Comparison of ENCODE assay signal across 17 cellular contexts in the genomic region with DNA sequence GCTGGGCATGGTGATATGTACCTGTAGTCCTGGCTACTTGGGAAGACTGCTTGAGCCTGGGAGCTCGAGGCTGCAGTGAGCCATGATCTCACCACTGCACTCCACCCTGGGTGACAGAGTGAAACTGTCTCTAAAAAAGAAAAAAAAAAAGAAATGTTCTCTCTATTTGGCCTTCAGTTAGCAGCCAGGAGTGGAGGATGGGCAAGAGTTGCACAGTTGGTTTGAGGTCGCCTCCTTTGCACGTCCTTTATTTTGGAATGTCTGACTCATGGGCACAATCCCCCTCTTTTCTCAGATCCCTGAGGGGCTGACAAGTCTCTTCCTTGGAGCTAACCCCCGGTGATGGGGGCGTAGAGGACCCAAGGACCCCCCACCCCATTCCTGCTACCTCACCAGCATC. TPM values are rescaled to one million over a fixed set of nuclear protein-coding genes. Genes with fewer than 3 reads are reported as not detected.
DNase-seq lines count a peak whose midpoint lies in the region; ATAC-seq, FAIRE-seq and TF ChIP-seq lines count a peak whose summit lies in the region.
"Had no signal": no experiment of that assay in that cellular context is flagged by ENCODE, and none has a peak within 500 bp of the region (broad histone marks: within the 10 kb centered on the region; RNA-seq: fewer than 3 reads in every experiment).

No MANE protein-coding gene starts in this region.

- no peak overlapping the region for H3K27ac ChIP-seq in GM23248
- no peak overlapping the region for H3K27ac ChIP-seq in pancreas

- H3K9ac ChIP-seq in GM23248: no peak overlapping the region

- no peak for FAIRE-seq in pancreas (lab: Jason Lieb, UNC)
- FAIRE-seq: endometrium had no signal

- no peak overlapping the region for H2AFZ ChIP-seq in GM23248

- no peak for ATAC-seq in pancreas
- ATAC-seq: left cardiac atrium, T-helper 17 cell had no signal

- H3K36me3 ChIP-seq in GM23248 (ENCODE audit: low read depth) (no peaks in the 10 kb centered on the region), pancreas (no peaks in the 10 kb centered on the region)

- intact Hi-C loops in posterior vena cava (cut with DNase I) (no loop called here), pancreas (cut with DNase I) (no loop called here)

- H3K79me2 ChIP-seq in GM23248 (ENCODE audit: insufficient read depth): no peaks in the 10 kb centered on the region

- H3K9me3 ChIP-seq in GM23248 (ENCODE audit: low read depth): no peaks in the 10 kb centered on the region
- no peaks in the 10 kb centered on the region for H3K9me3 ChIP-seq in pancreas

- H3F3A ChIP-seq in GM23248 (ENCODE audit: insufficient read depth): no peaks in the 10 kb centered on the region

- no peak overlapping the region for H3K4me2 ChIP-seq in GM23248 (ENCODE audit: unreplicated experiment)

- no peaks in the 10 kb centered on the region for H3K9me2 ChIP-seq in GM23248 (ENCODE audit: insufficient read depth)

- no peaks in the 10 kb centered on the region for H4K20me1 ChIP-seq in GM23248 (ENCODE audit: insufficient read depth)

- H3K27me3 ChIP-seq in GM23248 (replicated peaks; ENCODE audit: insufficient read depth): peaks cover 23% of the 10 kb centered on the region; the same call in 1 of the 2 replicates
- no peaks in the 10 kb centered on the region for H3K27me3 ChIP-seq in pancreas

- DNase-seq in GM23248 (peak; percentile 20), MV-4-11 (lab: John Stamatoyannopoulos, UW) (peak; percentile 67), astrocyte of the hippocampus (ENCODE audit: low read depth, low spot score) (peak; percentile 48), posterior vena cava (ENCODE audit: low spot score) (peak; percentile 20), pancreas (no peak), HUDEP-2 (lab: John Stamatoyannopoulos, UW; ENCODE audit: unreplicated experiment in 76 of 76) (no peak)
- no peak for DNase-seq in stimulated activated CD4-positive, alpha-beta T cell treated with anti-CD3 and anti-CD28 coated beads, Interleukin-12 subunit alpha, Interleukin-12 subunit beta, amount 100 ng/mL, for 4 hours
- DNase-seq: activated B cell treated with CpG ODN at 0.5 μM for 24 hours; AML-193; left cardiac atrium; NCI-H1417; NCI-H446 treated with DMSO at 0.1 percent for 48 hours; SHP77 treated with DMSO at 0.1 percent for 48 hours; stimulated activated CD4-positive, alpha-beta T cell treated with anti-CD3 and anti-CD28 coated beads, Interleukin-4, amount 100 ng/mL, for 1 hour; T-helper 17 cell had no signal

- H3K4me1 ChIP-seq in GM23248 (ENCODE audit: insufficient read depth) (no peaks in the 10 kb centered on the region), pancreas (no peaks in the 10 kb centered on the region)

- WGBS in GM23248 (ENCODE audit: low coverage in 1 of 2, low lambda C conversion rate in 2 of 2, missing lambda C conversion rate in 2 of 2), 2 experiments: 1% methylated on average over 5 of the region's 5 CpGs
- 45% methylated on average over 5 of the region's 5 CpGs for WGBS in pancreas, 2 donors

- TF ChIP-seq CTCF in pancreas (IDR thresholded peaks at IDR 0.05): no peak

- in situ Hi-C loops in GM23248 (cut with MboI): no loop called here

- H3K4me3 ChIP-seq in GM23248 (no peak overlapping the region), pancreas (no peak overlapping the region)

RNA-seq across cellular contexts. Expression of gene ITM2C, which starts 26.4 kb away (rescaled TPM):
- total RNA-seq in GM23248 (2014; rRNA removed; shearing (Covaris generic)): 35.0 and 38.9 TPM in 2 replicates
- polyA plus RNA-seq in GM23248 (2016; fragmentation: Nextera tagmentation; extraction: Ambion mirVana) (47.3 and 51.2 TPM in 2 replicates), pancreas (10 to 100 TPM; 39.0 to 96.3 TPM)
- total RNA-seq in posterior vena cava (10 to 100 TPM; 54.7 to 64.9 TPM), pancreas (10 to 100 TPM; 26.2 to 68.7 (median 40.3) TPM)

RNA-seq across cellular contexts. Expression of gene GPR55, which starts 33.9 kb away (rescaled TPM):
- not detected in 2 replicates for total RNA-seq in GM23248 (2014; rRNA removed; shearing (Covaris generic))
- polyA plus RNA-seq in GM23248 (2016; fragmentation: Nextera tagmentation; extraction: Ambion mirVana): 0.20 TPM in 1 of 2 replicates, not detected in the other
- under 1 TPM; 0.14 to 0.19 TPM for total RNA-seq in posterior vena cava
- total RNA-seq in pancreas: under 1 TPM in 4 of 6 donors, not detected in 2; 0.03 to 0.12 (median 0.06) TPM
- under 1 TPM in 1 of 2 donors, not detected in 1; 0.02 TPM for polyA plus RNA-seq in pancreas
- total RNA-seq: temporal lobe had no signal

Comparison
In these comparisons a context has a peak if more than half of its experiments do, and no peak if none do; other contexts are left out.
1. DNase-seq: peak in GM23248 (single experiment), MV-4-11 (single experiment), astrocyte of the hippocampus (single experiment) and posterior vena cava (single experiment); none in pancreas (0 of 6), stimulated activated CD4-positive, alpha-beta T cell treated with anti-CD3 and anti-CD28 coated beads, Interleukin-12 subunit alpha, Interleukin-12 subunit beta, amount 100 ng/mL, for 4 hours (single experiment) and HUDEP-2 (0 of 76).